In the genomic region with DNA sequence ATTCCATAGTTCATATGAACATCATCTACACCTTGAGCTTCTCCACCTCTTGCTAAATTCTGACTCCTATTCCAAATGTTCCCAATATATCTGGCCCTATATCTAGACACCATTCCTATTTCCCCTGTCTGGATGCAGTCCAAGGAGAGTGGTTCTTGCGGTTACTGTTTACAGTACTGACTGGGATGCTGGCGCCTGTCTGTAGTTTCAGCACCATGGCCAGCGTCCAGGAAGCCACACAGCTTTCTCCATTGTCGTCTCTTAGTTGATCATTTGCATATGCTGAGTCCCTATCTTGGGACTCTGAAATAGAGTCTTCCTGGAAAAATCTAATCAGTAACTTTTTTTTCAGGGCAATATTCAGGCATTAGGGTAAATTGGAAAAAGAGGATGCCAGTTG, we compare ENCODE assay signal across 8 cellular contexts. TPM values are rescaled to one million over a fixed set of nuclear protein-coding genes. Genes with fewer than 3 reads are reported as not detected.
DNase-seq lines count a peak whose midpoint lies in the region; ATAC-seq and TF ChIP-seq lines count a peak whose summit lies in the region.

No MANE protein-coding gene starts in this region.

- no peaks in the 10 kb centered on the region for H4K20me1 ChIP-seq in fibroblast of lung (ENCODE audit: control insufficient read depth, extremely low read depth, insufficient read depth, low read length)

- H3K4me2 ChIP-seq in fibroblast of lung (ENCODE audit: extremely low read depth, insufficient read depth, low read length), result no peak overlapping the region

- TF ChIP-seq CTCF in GM12865 (IDR thresholded peaks at IDR 0.05; ENCODE audit: insufficient read depth, low read depth, low read length, missing control alignments) (no peak), fibroblast of lung (conservative IDR thresholded peaks at IDR 0.05 in 1 of 2, IDR thresholded peaks at IDR 0.05 in 1 of 2; ENCODE audit: low read depth in 1 of 2, low read length in 2 of 2) (no peak)

- H3K9me3 ChIP-seq in fibroblast of lung (ENCODE audit: control insufficient read depth, insufficient read depth, low read depth, low read length), result no peaks in the 10 kb centered on the region

- H3K4me3 ChIP-seq in GM12865 (ENCODE audit: low read depth, low read length), result no peak overlapping the region
- H3K4me3 ChIP-seq in fibroblast of lung (replicated peaks in 1 of 4; ENCODE audit: control extremely low read depth in 1 of 4, insufficient read depth in 1 of 4, low read depth in 3 of 4, low read length in 4 of 4), result no peak overlapping the region

- H3K27ac ChIP-seq in fibroblast of lung (ENCODE audit: insufficient read depth, low read length), result no peak overlapping the region

- H3K4me1 ChIP-seq in fibroblast of lung (ENCODE audit: control insufficient read depth, extremely low read depth, insufficient read depth, low read length), result no peaks in the 10 kb centered on the region

- ATAC-seq in HG02623 (IDR thresholded peaks at IDR 0.05; ENCODE audit: unreplicated experiment) (no peak), GM21825 (IDR thresholded peaks at IDR 0.05; ENCODE audit: unreplicated experiment) (no peak)

- no peaks in the 10 kb centered on the region for H3K36me3 ChIP-seq in fibroblast of lung (ENCODE audit: control insufficient read depth, insufficient read depth, low read length)

- no peak overlapping the region for H2AFZ ChIP-seq in fibroblast of lung (ENCODE audit: low read length)

- no peak overlapping the region for H3K9ac ChIP-seq in fibroblast of lung (ENCODE audit: insufficient read depth, low read length)

- peak; percentile 80 for DNase-seq in GM12865 (ENCODE audit: low read depth)
- peak; percentile 63 for DNase-seq in NCI-H2029 treated with DMSO at 0.1 percent for 48 hours (lab: John Stamatoyannopoulos, UW)
- DNase-seq in activated CD4-positive, alpha-beta T cell treated with anti-CD3 and anti-CD28 coated beads, Interleukin-2, amount 50 U/mL, for 4 hours, result peak; percentile 25 to 32
- peak; percentile 11 to 27 for DNase-seq in fibroblast of lung (ENCODE audit: low read depth in 2 of 2)
- DNase-seq in retina, result peak; percentile 28
- DNase-seq in 8988T, result no peak

- H3K27me3 ChIP-seq in fibroblast of lung (ENCODE audit: control insufficient read depth, insufficient read depth, low read length), result no peaks in the 10 kb centered on the region

- H3K79me2 ChIP-seq in fibroblast of lung (ENCODE audit: control insufficient read depth, insufficient read depth, low read length), result no peaks in the 10 kb centered on the region

RNA-seq across cellular contexts. Expression of gene LAIR2, which starts 14.9 kb away (rescaled TPM):
- total RNA-seq in fibroblast of lung, result not detected in 2 replicates
- not detected in 2 replicates for polyA plus RNA-seq in fibroblast of lung
- not detected in 2 replicates for polyA plus RNA-seq in fibroblast of lung (2012)
- polyA minus RNA-seq in fibroblast of lung (ENCODE audit: low replicate concordance), result not detected in 2 replicates

RNA-seq across cellular contexts. Expression of gene CDC42EP5, which starts 44.4 kb away (rescaled TPM):
- total RNA-seq in fibroblast of lung, result 14.7 and 15.9 TPM in 2 replicates
- 3.4 and 7.2 TPM in 2 replicates for polyA plus RNA-seq in fibroblast of lung
- 13.6 and 21.8 TPM in 2 replicates for polyA plus RNA-seq in fibroblast of lung (2012)
- polyA minus RNA-seq in fibroblast of lung (ENCODE audit: low replicate concordance), result 0.85 and 1.5 TPM in 2 replicates

RNA-seq across cellular contexts. Expression of gene LENG9, which starts 53.9 kb away (rescaled TPM):
- 14.6 and 16.7 TPM in 2 replicates for total RNA-seq in fibroblast of lung
- 0.46 and 0.84 TPM in 2 replicates for polyA plus RNA-seq in fibroblast of lung
- 1.7 and 3.1 TPM in 2 replicates for polyA plus RNA-seq in fibroblast of lung (2012)
- polyA minus RNA-seq in fibroblast of lung (ENCODE audit: low replicate concordance), result 0.70 and 2.3 TPM in 2 replicates

RNA-seq across cellular contexts. Expression of gene LILRA2, which starts 56.1 kb away (rescaled TPM):
- total RNA-seq in fibroblast of lung, result not detected in 2 replicates
- not detected in 2 replicates for polyA plus RNA-seq in fibroblast of lung
- not detected in 2 replicates for polyA plus RNA-seq in fibroblast of lung (2012)
- not detected in 2 replicates for polyA minus RNA-seq in fibroblast of lung (ENCODE audit: low replicate concordance)
